In the genomic region with DNA sequence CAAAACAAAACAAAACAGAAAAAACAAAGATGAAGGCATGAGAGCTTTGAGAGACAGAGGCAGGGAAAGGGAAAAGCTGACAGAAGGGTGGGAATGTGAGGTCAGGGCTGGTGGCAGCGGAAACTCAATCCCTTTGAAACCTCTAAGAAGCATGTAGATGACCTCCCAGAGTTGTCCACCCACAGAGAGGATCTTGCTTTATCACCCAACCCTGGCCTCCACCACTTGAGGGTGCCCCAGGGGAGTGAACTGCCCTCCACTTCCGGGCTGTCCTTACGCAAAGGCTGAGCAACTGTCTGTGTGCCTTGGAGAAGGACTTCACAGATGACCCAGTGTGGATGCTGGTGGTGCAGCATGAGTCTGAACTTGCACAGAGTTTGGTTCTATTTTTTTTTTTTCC, we compare ENCODE assay signal across 19 cellular contexts. TPM values are rescaled to one million over a fixed set of nuclear protein-coding genes. Genes with fewer than 3 reads are reported as not detected.
A peak's percentile ranks its signal among the peaks of the same experiment; 100 is the strongest.
DNase-seq lines count a peak whose midpoint lies in the region; ATAC-seq and TF ChIP-seq lines count a peak whose summit lies in the region.
"Had no signal": no experiment of that assay in that cellular context is flagged by ENCODE, and none has a peak within 500 bp of the region (broad histone marks: within the 10 kb centered on the region; RNA-seq: fewer than 3 reads in every experiment).

No MANE protein-coding gene starts in this region.

- H3K9me3 Mint-ChIP-seq in CD4-positive, alpha-beta memory T cell, result no peaks in the 10 kb centered on the region
- peaks cover 2% of the 10 kb centered on the region for H3K9me3 Mint-ChIP-seq in activated CD8-positive, alpha-beta T cell treated with anti-CD3 and anti-CD28 coated beads for 36 hours
- H3K9me3 Mint-ChIP-seq: activated T-cell treated with anti-CD3 and anti-CD28 coated beads, Interleukin-2, amount 50 U/mL, for 4 hours had no signal

- no peak for DNase-seq in CD4-positive, alpha-beta memory T cell
- peak; percentile 23 to 70 for DNase-seq in HL-60 (ENCODE audit: low read depth in 1 of 2, low spot score in 1 of 2)
- DNase-seq in activated CD8-positive, alpha-beta T cell treated with anti-CD3 and anti-CD28 coated beads for 36 hours, result no peak
- no peak for DNase-seq in lower lobe of right lung
- DNase-seq in GM20000 (ENCODE audit: low spot score), result no peak
- DNase-seq: activated CD4-positive, alpha-beta T cell treated with anti-CD3 and anti-CD28 coated beads, Interleukin-2, amount 10 ng/mL, durations not matched to agents 7 days and 5 days; activated T-cell treated with anti-CD3 and anti-CD28 coated beads, Interleukin-2, amount 50 U/mL, for 4 hours; amygdala; DND-41; foreskin melanocyte; NCI-H1092; NCI-H748 treated with DMSO at 0.1 percent for 48 hours; pancreas; stimulated activated CD4-positive, alpha-beta T cell treated with anti-CD3 and anti-CD28 coated beads, Interleukin-4, amount 100 ng/mL, for 4 hours; tibial artery had no signal

- H3K36me3 Mint-ChIP-seq in CD4-positive, alpha-beta memory T cell, result no peaks in the 10 kb centered on the region
- H3K36me3 Mint-ChIP-seq in activated CD8-positive, alpha-beta T cell treated with anti-CD3 and anti-CD28 coated beads for 36 hours (ENCODE audit: low read depth), result no peaks in the 10 kb centered on the region

- CTCF ChIA-PET in CD4-positive, alpha-beta memory T cell (lab: Charles Lee; ENCODE audit: partially characterized antibody), result interaction anchor here (0.8 to 1.0 kb wide), 2 partner anchors 18 to 30 kb away, joined by 3 read pairs; no protein-coding TSS in a partner anchor
- CTCF ChIA-PET in activated CD8-positive, alpha-beta T cell treated with anti-CD3 and anti-CD28 coated beads for 36 hours (lab: Charles Lee), result no interaction called here

- intact Hi-C loops in CD4-positive, alpha-beta memory T cell (cut with micrococcal nuclease), result loop anchor here (5.0 kb wide), 1 partner anchor 37 kb away; no protein-coding TSS in a partner anchor
- intact Hi-C loops in activated CD8-positive, alpha-beta T cell treated with anti-CD3 and anti-CD28 coated beads for 36 hours (cut with micrococcal nuclease), result no loop called here
- intact Hi-C loops in lower lobe of right lung (cut with DNase I), result no loop called here

- no peaks in the 10 kb centered on the region for H3K27me3 Mint-ChIP-seq in CD4-positive, alpha-beta memory T cell
- no peaks in the 10 kb centered on the region for H3K27me3 Mint-ChIP-seq in activated CD8-positive, alpha-beta T cell treated with anti-CD3 and anti-CD28 coated beads for 36 hours
- H3K27me3 Mint-ChIP-seq: activated CD4-positive, alpha-beta T cell treated with anti-CD3 and anti-CD28 coated beads, Interleukin-2, amount 10 ng/mL, durations not matched to agents 7 days and 5 days had no signal

- H3K9me3 ChIP-seq in CD4-positive, alpha-beta memory T cell (ENCODE audit: control insufficient read depth in 1 of 2, low read length in 2 of 2), result no peaks in the 10 kb centered on the region
- no peaks in the 10 kb centered on the region for H3K9me3 ChIP-seq in lower lobe of right lung
- H3K9me3 ChIP-seq: BLaER1, pancreas, tibial artery had no signal

- POLR2A ChIA-PET in CD4-positive, alpha-beta memory T cell (lab: Charles Lee; ENCODE audit: partially characterized antibody), result interaction anchor here (0.6 to 2.6 kb wide), 4 partner anchors 9 to 174 kb away, joined by 3 to 5 read pairs (median 4); a partner anchor contains a TSS
- POLR2A ChIA-PET in activated CD8-positive, alpha-beta T cell treated with anti-CD3 and anti-CD28 coated beads for 36 hours (lab: Charles Lee), result no interaction called here

- no peaks in the 10 kb centered on the region for H3K27me3 ChIP-seq in CD4-positive, alpha-beta memory T cell (ENCODE audit: insufficient read depth, low read length)
- H3K27me3 ChIP-seq in HL-60 (ENCODE audit: insufficient read depth, poor library complexity, severe bottlenecking) (no peaks in the 10 kb centered on the region), lower lobe of right lung (ENCODE audit: low read depth) (no peaks in the 10 kb centered on the region)
- H3K27me3 ChIP-seq: BLaER1, pancreas, tibial artery had no signal

- H3K4me3 ChIP-seq in CD4-positive, alpha-beta memory T cell (ENCODE audit: low read length in 2 of 2), result no peak overlapping the region
- no peak overlapping the region for H3K4me3 ChIP-seq in HL-60 (replicated peaks; ENCODE audit: insufficient read depth, low read length)
- H3K4me3 ChIP-seq in lower lobe of right lung, result no peak overlapping the region
- H3K4me3 ChIP-seq: BLaER1, pancreas, skin epidermis, tibial artery had no signal

- H3K4me1 ChIP-seq in CD4-positive, alpha-beta memory T cell (ENCODE audit: insufficient read depth, low read length), result peaks cover 24% of the 10 kb centered on the region
- H3K4me1 ChIP-seq in lower lobe of right lung, result no peaks in the 10 kb centered on the region
- H3K4me1 ChIP-seq: BLaER1, pancreas, tibial artery had no signal

- TF ChIP-seq CTCF in HL-60 (IDR thresholded peaks at IDR 0.05; ENCODE audit: insufficient read depth, low read length) (no peak), lower lobe of right lung (IDR thresholded peaks at IDR 0.05) (no peak), GM20000 (IDR thresholded peaks at IDR 0.05; ENCODE audit: extremely low read depth, missing control alignments) (no peak)
- TF ChIP-seq CTCF in activated CD8-positive, alpha-beta T cell treated with anti-CD3 and anti-CD28 coated beads for 36 hours (IDR thresholded peaks at IDR 0.05), result no peak

- H3K4me1 Mint-ChIP-seq in CD4-positive, alpha-beta memory T cell, result peaks cover 19 to 42% (median 26%) of the 10 kb centered on the region in 4 donors
- peaks cover 33% of the 10 kb centered on the region for H3K4me1 Mint-ChIP-seq in activated CD8-positive, alpha-beta T cell treated with anti-CD3 and anti-CD28 coated beads for 36 hours (ENCODE audit: low read depth)

- no peaks in the 10 kb centered on the region for H3K36me3 ChIP-seq in CD4-positive, alpha-beta memory T cell (ENCODE audit: insufficient read depth, low read length)
- no peaks in the 10 kb centered on the region for H3K36me3 ChIP-seq in lower lobe of right lung
- H3K36me3 ChIP-seq: BLaER1, pancreas, tibial artery had no signal

- no peak overlapping the region for H3K4me3 Mint-ChIP-seq in CD4-positive, alpha-beta memory T cell
- no peak overlapping the region for H3K4me3 Mint-ChIP-seq in activated CD8-positive, alpha-beta T cell treated with anti-CD3 and anti-CD28 coated beads for 36 hours
- H3K4me3 Mint-ChIP-seq: activated CD4-positive, alpha-beta T cell treated with anti-CD3 and anti-CD28 coated beads, Interleukin-2, amount 10 ng/mL, durations not matched to agents 7 days and 5 days; activated T-cell treated with anti-CD3 and anti-CD28 coated beads, Interleukin-2, amount 50 U/mL, for 4 hours had no signal

- ATAC-seq in activated CD8-positive, alpha-beta T cell treated with anti-CD3 and anti-CD28 coated beads for 36 hours, result no peak
- ATAC-seq in lower lobe of right lung (peak; percentile 44 to 56), GM21723 (IDR thresholded peaks at IDR 0.05; ENCODE audit: unreplicated experiment) (no peak), GM18517 (IDR thresholded peaks at IDR 0.05; ENCODE audit: unreplicated experiment) (no peak)
- ATAC-seq: activated T-cell treated with anti-CD3 and anti-CD28 coated beads, Interleukin-2, amount 50 U/mL, for 4 hours; pancreas had no signal

- peak overlapping the region in 6 of 7 donors; percentile 49 to 83 (median 71) for H3K27ac Mint-ChIP-seq in CD4-positive, alpha-beta memory T cell
- H3K27ac Mint-ChIP-seq in activated CD8-positive, alpha-beta T cell treated with anti-CD3 and anti-CD28 coated beads for 36 hours, result peak overlapping the region; percentile 63
- H3K27ac Mint-ChIP-seq: activated CD4-positive, alpha-beta T cell treated with anti-CD3 and anti-CD28 coated beads, Interleukin-2, amount 10 ng/mL, durations not matched to agents 7 days and 5 days had no signal

- H3K27ac ChIP-seq in CD4-positive, alpha-beta memory T cell (ENCODE audit: low read depth, low read length), result no peak overlapping the region
- H3K27ac ChIP-seq in HL-60 (replicated peaks) (peak overlapping the region; percentile 41), lower lobe of right lung (no peak overlapping the region)
- H3K27ac ChIP-seq: BLaER1, pancreas, skin epidermis, tibial artery had no signal

RNA-seq across cellular contexts. Expression of a gene that starts 26.7 kb away (rescaled TPM):
- 10 to 100 TPM; 16.6 to 17.8 TPM for total RNA-seq in CD4-positive, alpha-beta memory T cell
- polyA plus RNA-seq in CD4-positive, alpha-beta memory T cell, result 10 to 100 TPM; 56.7 to 73.6 TPM
- 10 to 100 TPM; 31.9 to 35.7 TPM for total RNA-seq in activated CD8-positive, alpha-beta T cell treated with anti-CD3 and anti-CD28 coated beads for 36 hours
- total RNA-seq in lower lobe of right lung, result 16.0 TPM

Comparison
In these comparisons a context has a peak if more than half of its experiments do, and no peak if none do; other contexts are left out.
1. DNase-seq: peak in HL-60 (2 of 2); none in CD4-positive, alpha-beta memory T cell (0 of 5), activated CD8-positive, alpha-beta T cell treated with anti-CD3 and anti-CD28 coated beads for 36 hours (single experiment), lower lobe of right lung (single experiment) and GM20000 (single experiment).
2. ATAC-seq: peak in lower lobe of right lung (2 of 2); none in activated CD8-positive, alpha-beta T cell treated with anti-CD3 and anti-CD28 coated beads for 36 hours (single experiment), GM21723 (single experiment) and GM18517 (single experiment).